In genomic region chr2:64203131-64204005, GRCh38 we compare ENCODE assay signal across 8 cellular contexts. TPM values are rescaled to one million over a fixed set of nuclear protein-coding genes. Genes with fewer than 3 reads are reported as not detected.
A peak's percentile ranks its signal among the peaks of the same experiment; 100 is the strongest.
DNase-seq lines count a peak whose midpoint lies in the region; ATAC-seq and TF ChIP-seq lines count a peak whose summit lies in the region.

No MANE protein-coding gene starts in this region.

- H3K9ac ChIP-seq in ES-I3 (ENCODE audit: low read depth, low read length) (peak overlapping the region; percentile 7; the same call in 1 of the 2 replicates), rectal smooth muscle tissue (ENCODE audit: low read length) (no peak overlapping the region)

- H3K27me3 ChIP-seq in Peyer's patch, result no peaks in the 10 kb centered on the region
- no peaks in the 10 kb centered on the region for H3K27me3 ChIP-seq in rectal smooth muscle tissue (ENCODE audit: control insufficient read depth, insufficient read depth, low read length)

- H3K4me1 ChIP-seq in ES-I3 (ENCODE audit: insufficient read depth, low read length) (peaks cover 22% of the 10 kb centered on the region), Peyer's patch (peaks cover 0 to 23% (median 5%) of the 10 kb centered on the region in 4 donors), rectal smooth muscle tissue (ENCODE audit: control insufficient read depth, insufficient read depth, low read length) (peaks cover 37% of the 10 kb centered on the region)

- no peaks in the 10 kb centered on the region for H3K9me3 ChIP-seq in ES-I3 (ENCODE audit: control insufficient read depth, insufficient read depth, low read length)
- no peaks in the 10 kb centered on the region for H3K9me3 ChIP-seq in Peyer's patch

- no peak for TF ChIP-seq POLR2A in Peyer's patch (IDR thresholded peaks at IDR 0.05)

- no peak for TF ChIP-seq CTCF in Peyer's patch (IDR thresholded peaks at IDR 0.05)
- no peak for TF ChIP-seq CTCF in fibroblast of mammary gland (conservative IDR thresholded peaks at IDR 0.05; ENCODE audit: control insufficient read depth, insufficient read depth, low read depth, low read length)

- no peak for ATAC-seq in HG03565 (IDR thresholded peaks at IDR 0.05; ENCODE audit: unreplicated experiment)

- H3K36me3 ChIP-seq in ES-I3 (ENCODE audit: insufficient read depth, low read length) (no peaks in the 10 kb centered on the region), Peyer's patch (no peaks in the 10 kb centered on the region), rectal smooth muscle tissue (ENCODE audit: control insufficient read depth, insufficient read depth, low read length) (no peaks in the 10 kb centered on the region)

- DNase-seq in Peyer's patch (no peak), fibroblast of mammary gland (ENCODE audit: low read depth) (peak; percentile 32), AML-193 (lab: John Stamatoyannopoulos, UW) (no peak), mesenteric fat pad (ENCODE audit: low spot score) (no peak), medulla oblongata (ENCODE audit: extremely low spot score) (no peak)

- H3K27ac ChIP-seq in Peyer's patch (peak overlapping the region; percentile 64 to 90 (median 76)), rectal smooth muscle tissue (ENCODE audit: low read depth, low read length) (peak overlapping the region; percentile 92)

- H3K4me3 ChIP-seq in Peyer's patch (peak overlapping the region in 2 of 4 donors; percentile 13 to 26), fibroblast of mammary gland (ENCODE audit: control insufficient read depth, low read depth, low read length) (no peak overlapping the region), rectal smooth muscle tissue (ENCODE audit: low read length) (peak overlapping the region; percentile 41)

RNA-seq across cellular contexts. Expression of gene PELI1, which starts 59.1 kb away (rescaled TPM):
- total RNA-seq in Peyer's patch, result 10 to 100 TPM; 22.3 to 45.7 (median 40.2) TPM
- total RNA-seq in mesenteric fat pad, result 47.4 TPM
